In the genomic region with DNA sequence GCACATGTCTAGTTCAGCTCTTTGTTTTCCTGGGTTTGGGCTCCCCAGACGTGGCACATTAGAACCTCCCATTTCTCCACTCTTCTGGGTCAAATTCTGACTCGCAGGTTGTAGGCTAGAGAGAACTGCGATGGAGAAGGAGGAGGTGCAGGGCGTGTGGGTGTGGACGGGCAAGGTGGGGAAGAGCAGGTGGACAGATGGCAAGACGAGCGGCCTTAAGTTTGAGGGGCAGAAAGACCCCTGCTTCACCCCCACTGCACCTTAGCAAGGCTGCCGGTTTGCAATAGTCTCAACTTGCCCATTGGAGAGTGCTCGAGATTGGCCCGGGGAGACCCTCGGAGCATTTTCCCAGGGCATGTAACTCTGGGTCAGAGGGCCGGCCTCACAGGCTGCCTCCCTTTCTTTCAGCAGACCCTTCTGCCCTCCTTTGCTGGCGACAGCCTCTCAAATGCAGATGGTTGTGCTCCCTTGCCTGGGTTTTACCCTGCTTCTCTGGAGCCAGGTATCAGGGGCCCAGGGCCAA, we compare ENCODE assay signal across 21 cellular contexts. TPM values are rescaled to one million over a fixed set of nuclear protein-coding genes. Genes with fewer than 3 reads are reported as not detected.
A peak's percentile ranks its signal among the peaks of the same experiment; 100 is the strongest.
DNase-seq lines count a peak whose midpoint lies in the region; ATAC-seq and TF ChIP-seq lines count a peak whose summit lies in the region.
"Had no signal": no experiment of that assay in that cellular context is flagged by ENCODE, and none has a peak within 500 bp of the region (broad histone marks: within the 10 kb centered on the region; RNA-seq: fewer than 3 reads in every experiment).

No MANE protein-coding gene starts in this region.

- H3K27ac ChIP-seq in mesenchymal stem cell (ENCODE audit: low read length, poor library complexity, severe bottlenecking) (no peak overlapping the region), heart left ventricle (no peak overlapping the region)
- H3K27ac ChIP-seq: HL-60, pancreas, uterus, VCaP had no signal

- no peak overlapping the region for H2BK120ac ChIP-seq in mesenchymal stem cell (ENCODE audit: low read depth, low read length)

- no peak overlapping the region for H2AFZ ChIP-seq in mesenchymal stem cell (ENCODE audit: low read depth, low read length)

- peak overlapping the region in 1 of 2 experiments; percentile 4 for H3K14ac ChIP-seq in mesenchymal stem cell (ENCODE audit: low read length in 2 of 2)

- H2BK15ac ChIP-seq in mesenchymal stem cell (ENCODE audit: low read depth, poor library complexity, severe bottlenecking), result peak overlapping the region; percentile 29

- H3K27ac Mint-ChIP-seq in stimulated activated naive CD8-positive, alpha-beta T cell treated with anti-CD3 and anti-CD28 coated beads, Interleukin-15, Interleukin-2, amounts not matched to agents 100 ng/mL and 50 ng/mL, for 24 hours, result peak overlapping the region; percentile 70
- H3K27ac Mint-ChIP-seq in activated T-helper 17 cell treated with anti-CD3 and anti-CD28 coated beads, Interleukin-2, amount 50 U/mL, for 72 hours, result peak overlapping the region; percentile 51

- no peaks in the 10 kb centered on the region for H3K79me1 ChIP-seq in mesenchymal stem cell (replicated peaks; ENCODE audit: low read length, poor library complexity, severe bottlenecking)

- H3K9ac ChIP-seq in mesenchymal stem cell (ENCODE audit: low read length), result no peak overlapping the region

- no peak overlapping the region for H2AK5ac ChIP-seq in mesenchymal stem cell (ENCODE audit: low read length, severe bottlenecking)

- H3K9me3 ChIP-seq in mesenchymal stem cell (ENCODE audit: control insufficient read depth, low read length) (no peaks in the 10 kb centered on the region), heart left ventricle (no peaks in the 10 kb centered on the region)
- H3K9me3 ChIP-seq: pancreas, uterus had no signal

- peak overlapping the region in 1 of 2 experiments; percentile 29 for H2BK12ac ChIP-seq in mesenchymal stem cell (ENCODE audit: low read length in 2 of 2)

- 86% methylated on average over 10 of the region's 13 CpGs for WGBS in mesenchymal stem cell
- WGBS in heart left ventricle, 4 donors, result 86 to 94% (median 89%) methylated on average over 13 of the region's 13 CpGs

- no peak overlapping the region for H4K91ac ChIP-seq in mesenchymal stem cell (ENCODE audit: low read length)

- H3K36me3 ChIP-seq in mesenchymal stem cell (ENCODE audit: control insufficient read depth in 1 of 2, insufficient read depth in 2 of 2, low read depth in 1 of 2, low read length in 2 of 2) (no peaks in the 10 kb centered on the region), heart left ventricle (no peaks in the 10 kb centered on the region)
- H3K36me3 ChIP-seq: pancreas, uterus had no signal

- no peak overlapping the region for H3K4ac ChIP-seq in mesenchymal stem cell (ENCODE audit: low read depth in 1 of 2, low read length in 2 of 2)

- peaks cover 0 to 2% of the 10 kb centered on the region in 2 experiments for H3K27me3 ChIP-seq in mesenchymal stem cell (ENCODE audit: control insufficient read depth in 1 of 2, insufficient read depth in 1 of 2, low read length in 2 of 2)
- H3K27me3 ChIP-seq in heart left ventricle, result peaks cover 0 to 5% (median 0%) of the 10 kb centered on the region in 9 donors
- H3K27me3 ChIP-seq: pancreas, uterus had no signal

- DNase-seq in stimulated activated naive CD8-positive, alpha-beta T cell treated with anti-CD3 and anti-CD28 coated beads, Interleukin-15, Interleukin-2, amounts not matched to agents 100 U/mL and 50 U/mL, for 24 hours, result no peak
- DNase-seq in mesenchymal stem cell (no peak), EL (no peak), heart left ventricle (no peak)
- DNase-seq: NCI-H1930; pancreas; stimulated activated CD4-positive, alpha-beta T cell treated with anti-CD3 and anti-CD28 coated beads, Interleukin-2, amount 100 ng/mL, for 24 hours; T-helper 1 cell; uterus had no signal

- TF ChIP-seq CTCF in heart left ventricle (IDR thresholded peaks at IDR 0.05), result no peak

- no peak for ATAC-seq in stimulated activated naive CD8-positive, alpha-beta T cell treated with anti-CD3 and anti-CD28 coated beads, Interleukin-15, Interleukin-2, amounts not matched to agents 100 U/mL and 50 U/mL, for 24 hours
- ATAC-seq in activated T-helper 17 cell treated with anti-CD3 and anti-CD28 coated beads, Interleukin-2, amount 50 U/mL, for 72 hours (replicated peaks), result no peak
- no peak for ATAC-seq in GM21576 (IDR thresholded peaks at IDR 0.05; ENCODE audit: unreplicated experiment)
- no peak for ATAC-seq in heart left ventricle
- ATAC-seq: pancreas, Right ventricle myocardium inferior, sciatic nerve had no signal

- TF ChIP-seq POLR2A in heart left ventricle (IDR thresholded peaks at IDR 0.05), result no peak

- intact Hi-C loops in heart left ventricle (cut with DNase I), result no loop called here

- H3K4me1 ChIP-seq in mesenchymal stem cell (ENCODE audit: control insufficient read depth, insufficient read depth, low read depth, low read length), result peaks cover 7% of the 10 kb centered on the region
- H3K4me1 ChIP-seq in heart left ventricle, result peaks cover 0 to 7% (median 0%) of the 10 kb centered on the region in 12 donors
- H3K4me1 ChIP-seq: uterus had no signal

- H3K4me1 Mint-ChIP-seq in stimulated activated naive CD8-positive, alpha-beta T cell treated with anti-CD3 and anti-CD28 coated beads, Interleukin-15, Interleukin-2, amounts not matched to agents 100 ng/mL and 50 ng/mL, for 24 hours (ENCODE audit: low read depth), result peaks cover 93% of the 10 kb centered on the region
- peaks cover 16% of the 10 kb centered on the region for H3K4me1 Mint-ChIP-seq in activated T-helper 17 cell treated with anti-CD3 and anti-CD28 coated beads, Interleukin-2, amount 50 U/mL, for 72 hours

- H3K18ac ChIP-seq in mesenchymal stem cell (ENCODE audit: low read depth in 1 of 2, low read length in 2 of 2), result peak overlapping the region in 1 of 2 experiments; percentile 31

- H4K8ac ChIP-seq in mesenchymal stem cell (ENCODE audit: low read length), result no peak overlapping the region

- no peaks in the 10 kb centered on the region for H3K27me3 Mint-ChIP-seq in stimulated activated naive CD8-positive, alpha-beta T cell treated with anti-CD3 and anti-CD28 coated beads, Interleukin-15, Interleukin-2, amounts not matched to agents 100 ng/mL and 50 ng/mL, for 24 hours
- H3K27me3 Mint-ChIP-seq in activated T-helper 17 cell treated with anti-CD3 and anti-CD28 coated beads, Interleukin-2, amount 50 U/mL, for 72 hours, result peaks cover 3% of the 10 kb centered on the region

- peaks cover 33% of the 10 kb centered on the region for H3K36me3 Mint-ChIP-seq in stimulated activated naive CD8-positive, alpha-beta T cell treated with anti-CD3 and anti-CD28 coated beads, Interleukin-15, Interleukin-2, amounts not matched to agents 100 ng/mL and 50 ng/mL, for 24 hours (ENCODE audit: low read depth)
- H3K36me3 Mint-ChIP-seq in activated T-helper 17 cell treated with anti-CD3 and anti-CD28 coated beads, Interleukin-2, amount 50 U/mL, for 72 hours (ENCODE audit: low read depth), result peaks cover 25% of the 10 kb centered on the region

- no peak overlapping the region for H2BK5ac ChIP-seq in mesenchymal stem cell (ENCODE audit: low read depth, low read length, poor library complexity, severe bottlenecking)

- H3K4me2 ChIP-seq in mesenchymal stem cell (ENCODE audit: low read length, poor library complexity, severe bottlenecking), result no peak overlapping the region

- peak overlapping the region; percentile 75 for H3K4me3 Mint-ChIP-seq in stimulated activated naive CD8-positive, alpha-beta T cell treated with anti-CD3 and anti-CD28 coated beads, Interleukin-15, Interleukin-2, amounts not matched to agents 100 ng/mL and 50 ng/mL, for 24 hours
- peak overlapping the region; percentile 71 for H3K4me3 Mint-ChIP-seq in activated T-helper 17 cell treated with anti-CD3 and anti-CD28 coated beads, Interleukin-2, amount 50 U/mL, for 72 hours

- no peak overlapping the region for H3K23ac ChIP-seq in mesenchymal stem cell (ENCODE audit: low read length in 2 of 2)

- no peak overlapping the region for H3K4me3 ChIP-seq in mesenchymal stem cell (ENCODE audit: insufficient read depth in 1 of 2, low read depth in 1 of 2, low read length in 2 of 2)
- H3K4me3 ChIP-seq in heart left ventricle, result no peak overlapping the region
- H3K4me3 ChIP-seq: pancreas, uterus had no signal

- no peaks in the 10 kb centered on the region for H3K9me3 Mint-ChIP-seq in stimulated activated naive CD8-positive, alpha-beta T cell treated with anti-CD3 and anti-CD28 coated beads, Interleukin-15, Interleukin-2, amounts not matched to agents 100 ng/mL and 50 ng/mL, for 24 hours
- no peaks in the 10 kb centered on the region for H3K9me3 Mint-ChIP-seq in activated T-helper 17 cell treated with anti-CD3 and anti-CD28 coated beads, Interleukin-2, amount 50 U/mL, for 72 hours

RNA-seq across cellular contexts. Expression of gene IL24, which starts 1.7 kb away (rescaled TPM):
- total RNA-seq in activated T-helper 17 cell treated with anti-CD3 and anti-CD28 coated beads, Interleukin-2, amount 50 U/mL, for 72 hours, result 1 to 10 TPM in 1 of 2 donors, under 1 TPM in 1; 0.15 to 4.6 TPM
- polyA plus RNA-seq in mesenchymal stem cell (2013, experiment 1 of 2), result 1.2 TPM
- polyA plus RNA-seq in mesenchymal stem cell (2013, experiment 2 of 2), result 1.5 TPM
- total RNA-seq in heart left ventricle, result not detected
- polyA plus RNA-seq in heart left ventricle, result 1 to 10 TPM in 1 of 2 donors, not detected in 1; 1.6 TPM
- total RNA-seq: dermis microvascular lymphatic vessel endothelial cell, G401, liver, pancreas, Right ventricle myocardium inferior, sciatic nerve, uterus had no signal
- polyA plus RNA-seq: esophagus, pancreas had no signal

RNA-seq across cellular contexts. Expression of gene FCMR, which starts 22.8 kb away (rescaled TPM):
- total RNA-seq in activated T-helper 17 cell treated with anti-CD3 and anti-CD28 coated beads, Interleukin-2, amount 50 U/mL, for 72 hours, result 10 to 100 TPM; 22.7 to 74.0 TPM
- polyA plus RNA-seq in mesenchymal stem cell (2013, experiment 1 of 2), result 3.9 TPM
- 3.5 TPM for polyA plus RNA-seq in mesenchymal stem cell (2013, experiment 2 of 2)
- 10 to 100 TPM in 1 of 9 donors, 1 to 10 TPM in 8; 1.3 to 16.3 (median 3.2) TPM for total RNA-seq in heart left ventricle
- 1 to 10 TPM in 1 of 2 donors, under 1 TPM in 1; 0.99 to 4.0 TPM for polyA plus RNA-seq in heart left ventricle
- total RNA-seq: bronchial epithelial cell, dermis microvascular lymphatic vessel endothelial cell, G401 had no signal

RNA-seq across cellular contexts. Expression of gene IL20, which starts 33.5 kb away (rescaled TPM):
- total RNA-seq in activated T-helper 17 cell treated with anti-CD3 and anti-CD28 coated beads, Interleukin-2, amount 50 U/mL, for 72 hours, result not detected
- not detected for polyA plus RNA-seq in mesenchymal stem cell (2013, experiment 1 of 2)
- polyA plus RNA-seq in mesenchymal stem cell (2013, experiment 2 of 2), result not detected
- total RNA-seq in heart left ventricle, result not detected
- not detected for polyA plus RNA-seq in heart left ventricle
- total RNA-seq: dermis microvascular lymphatic vessel endothelial cell, G401, pancreas, Right ventricle myocardium inferior, sciatic nerve had no signal
- polyA plus RNA-seq: liver, pancreas had no signal

RNA-seq across cellular contexts. Expression of gene PIGR, which starts 47.3 kb away (rescaled TPM):
- under 1 TPM in 1 of 2 donors, not detected in 1; 0.34 TPM for total RNA-seq in activated T-helper 17 cell treated with anti-CD3 and anti-CD28 coated beads, Interleukin-2, amount 50 U/mL, for 72 hours
- polyA plus RNA-seq in mesenchymal stem cell (2013, experiment 1 of 2), result not detected
- not detected for polyA plus RNA-seq in mesenchymal stem cell (2013, experiment 2 of 2)
- under 1 TPM in 2 of 9 donors, not detected in 7; 0.42 to 0.49 TPM for total RNA-seq in heart left ventricle
- polyA plus RNA-seq in heart left ventricle, result under 1 TPM; 0.04 to 0.64 TPM
- total RNA-seq: dermis microvascular lymphatic vessel endothelial cell, G401, Right ventricle myocardium inferior had no signal
